26 cellular contexts compared by ENCODE assay signal in the genomic region with DNA sequence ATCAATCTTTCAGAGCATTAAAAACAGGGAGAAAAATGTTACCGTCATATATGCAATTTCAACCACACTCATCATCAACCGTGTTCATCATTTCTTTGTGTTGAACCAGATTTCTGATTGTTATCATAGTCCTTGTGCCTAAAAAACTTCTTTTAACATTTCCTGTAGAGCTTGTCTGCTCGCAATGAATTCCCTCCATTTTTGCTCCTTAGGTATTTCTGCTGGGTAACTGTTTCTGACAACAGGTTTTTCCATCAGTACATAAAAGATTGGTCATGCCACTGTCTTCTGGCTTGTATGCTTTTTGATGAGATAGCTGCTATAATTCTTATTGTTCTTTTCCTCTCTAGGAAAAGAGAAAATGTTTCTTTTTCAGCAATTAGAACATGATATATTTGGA.
"Had no signal": no experiment of that assay in that cellular context is flagged by ENCODE, and none has a peak within 500 bp of the region (broad histone marks: within the 10 kb centered on the region; RNA-seq: fewer than 3 reads in every experiment).

No MANE protein-coding gene starts in this region.

- H3K4me3 ChIP-seq: stomach, suprapubic skin, testis, thoracic aorta, thyroid gland, tibial artery, tibial nerve, upper lobe of left lung, upper lobe of right lung, uterus, vagina had no signal

- H3K27ac ChIP-seq: stomach, suprapubic skin, testis, thoracic aorta, thyroid gland, tibial artery, tibial nerve, upper lobe of left lung, upper lobe of right lung, uterus, vagina had no signal

- H3K4me1 ChIP-seq: stomach, suprapubic skin, thyroid gland, tibial artery, tibial nerve, upper lobe of left lung, upper lobe of right lung, uterus, vagina had no signal

- H3K36me3 ChIP-seq: suprapubic skin, thoracic aorta, thyroid gland, upper lobe of right lung, uterus, vagina had no signal

- DNase-seq: stimulated activated CD4-positive, alpha-beta T cell treated with anti-CD3 and anti-CD28 coated beads, Interleukin-2, amount 100 ng/mL, for 24 hours; stimulated activated CD4-positive, alpha-beta T cell treated with anti-CD3 and anti-CD28 coated beads, Interleukin-2, amount 100 ng/mL, for 48 hours; stimulated activated CD4-positive, alpha-beta T cell treated with anti-CD3 and anti-CD28 coated beads, Interleukin-4, amount 100 ng/mL, for 1 hour; stimulated activated CD4-positive, alpha-beta T cell treated with anti-CD3 and anti-CD28 coated beads, Interleukin-4, amount 100 ng/mL, for 24 hours; stimulated activated CD4-positive, alpha-beta T cell treated with anti-CD3 and anti-CD28 coated beads, Interleukin-4, amount 100 ng/mL, for 4 hours; stimulated activated CD8-positive, alpha-beta memory T cell treated with anti-CD3 and anti-CD28 coated beads, Interleukin-4, amount 100 ng/mL, for 48 hours; stimulated activated naive B cell treated with anti-CD40 and anti-IgM and Interleukin-4, amounts not matched to agents 10 μg/mL and 1 μg/mL and 100 μg/mL, for 72 hours; stimulated activated naive CD4-positive, alpha-beta T cell; stimulated activated naive CD4-positive, alpha-beta T cell treated with Interleukin-2 at 50 U/mL for 16 hours; stimulated activated naive CD8-positive, alpha-beta T cell treated with anti-CD3 and anti-CD28 coated beads, Interleukin-15, amount 100 ng/mL, for 72 hours; stimulated activated naive CD8-positive, alpha-beta T cell treated with anti-CD3 and anti-CD28 coated beads, Interleukin-15, Interleukin-2, amounts not matched to agents 100 U/mL and 50 U/mL, for 24 hours; stomach; substantia nigra; testis; thyroid gland; tibial artery; upper lobe of left lung; upper lobe of right lung; uterus had no signal

- ATAC-seq: stimulated activated effector memory CD8-positive, alpha-beta T cell treated with anti-CD3 and anti-CD28 coated beads, Interleukin-12 subunit alpha, Interleukin-12 subunit beta, amount 100 ng/mL, for 72 hours; stimulated activated memory B cell treated with anti-CD40 and anti-IgM and Interleukin-4, amounts not matched to agents 10 μg/mL and 1 μg/mL and 100 μg/mL, for 72 hours; stimulated activated naive B cell treated with anti-CD40 and anti-IgM and Interleukin-4, amounts not matched to agents 10 μg/mL and 1 μg/mL and 100 μg/mL, for 72 hours; stimulated activated naive CD8-positive, alpha-beta T cell treated with anti-CD3 and anti-CD28 coated beads, Interleukin-15, amount 100 ng/mL, for 72 hours; stimulated activated naive CD8-positive, alpha-beta T cell treated with anti-CD3 and anti-CD28 coated beads, Interleukin-15, Interleukin-2, amounts not matched to agents 100 U/mL and 50 U/mL, for 24 hours; upper lobe of right lung had no signal

- H3K9me3 ChIP-seq: testis, thyroid gland, upper lobe of left lung, upper lobe of right lung had no signal

- FAIRE-seq: urothelium cell line had no signal

- H3K27me3 ChIP-seq: stomach, suprapubic skin, testis, thyroid gland, tibial artery, tibial nerve, upper lobe of left lung, upper lobe of right lung, uterus, vagina had no signal
